14 cellular contexts compared by ENCODE assay signal in genomic region chr7:140039071-140039470, GRCh38.
"Had no signal": no experiment of that assay in that cellular context is flagged by ENCODE, and none has a peak within 500 bp of the region (broad histone marks: within the 10 kb centered on the region; RNA-seq: fewer than 3 reads in every experiment).

No MANE protein-coding gene starts in this region.

- H3K4me1 Mint-ChIP-seq: endodermal cell had no signal

- H3K27me3 Mint-ChIP-seq: activated T-cell treated with anti-CD3 and anti-CD28 coated beads, Interleukin-2, amount 50 U/mL, for 24 hours; central memory CD8-positive, alpha-beta T cell; dendritic cell treated with granulocyte-macrophage colony-stimulating factor and Interleukin-4, amounts not matched to agents 40 ng/mL and 50 ng/mL, for 4 days; memory B cell; stimulated activated naive CD8-positive, alpha-beta T cell treated with anti-CD3 and anti-CD28 coated beads, Interleukin-15, amount 100 ng/mL, for 72 hours had no signal

- H3K9me3 Mint-ChIP-seq: activated T-cell treated with anti-CD3 and anti-CD28 coated beads, Interleukin-2, amount 50 U/mL, for 24 hours; central memory CD8-positive, alpha-beta T cell; dendritic cell treated with granulocyte-macrophage colony-stimulating factor and Interleukin-4, amounts not matched to agents 40 ng/mL and 50 ng/mL, for 4 days; endodermal cell; memory B cell; nephron; stimulated activated naive CD8-positive, alpha-beta T cell treated with anti-CD3 and anti-CD28 coated beads, Interleukin-15, amount 100 ng/mL, for 72 hours had no signal

- H3K9me3 ChIP-seq: ovary, testis had no signal

- H3K27me3 ChIP-seq: ovary, testis had no signal

- H3K4me3 Mint-ChIP-seq: activated T-cell treated with anti-CD3 and anti-CD28 coated beads, Interleukin-2, amount 50 U/mL, for 24 hours; central memory CD8-positive, alpha-beta T cell; dendritic cell treated with granulocyte-macrophage colony-stimulating factor and Interleukin-4, amounts not matched to agents 40 ng/mL and 50 ng/mL, for 4 days; endodermal cell; memory B cell; nephron; stimulated activated naive CD8-positive, alpha-beta T cell treated with anti-CD3 and anti-CD28 coated beads, Interleukin-15, amount 100 ng/mL, for 72 hours had no signal

- DNase-seq: activated gamma-delta T cell; activated T-cell treated with anti-CD3 and anti-CD28 coated beads, Interleukin-2, amount 50 U/mL, for 24 hours; endodermal cell; left cardiac atrium; ovary; stimulated activated CD4-positive, alpha-beta T cell treated with anti-CD3 and anti-CD28 coated beads, Interleukin-4, amount 100 ng/mL, for 1 hour; stimulated activated naive CD8-positive, alpha-beta T cell treated with anti-CD3 and anti-CD28 coated beads, Interleukin-15, amount 100 ng/mL, for 72 hours; testis had no signal

- H3K27ac ChIP-seq: ovary, testis had no signal

- ATAC-seq: activated CD4-positive, CD25-positive, alpha-beta regulatory T cell treated with anti-CD3 and anti-CD28 coated beads, Interleukin-2, amount 50 U/mL, for 24 hours; esophagus mucosa; stimulated activated naive CD8-positive, alpha-beta T cell treated with anti-CD3 and anti-CD28 coated beads, Interleukin-15, amount 100 ng/mL, for 72 hours had no signal

- H3K4me1 ChIP-seq: testis had no signal

- H3K27ac Mint-ChIP-seq: activated T-cell treated with anti-CD3 and anti-CD28 coated beads, Interleukin-2, amount 50 U/mL, for 24 hours; dendritic cell treated with granulocyte-macrophage colony-stimulating factor and Interleukin-4, amounts not matched to agents 40 ng/mL and 50 ng/mL, for 4 days; endodermal cell; memory B cell had no signal

- H3K36me3 ChIP-seq: ovary had no signal

- H3K4me3 ChIP-seq: ovary, testis had no signal
